22 cellular contexts compared by ENCODE assay signal in genomic region chr3:56764904-56765445, GRCh38. TPM values are rescaled to one million over a fixed set of nuclear protein-coding genes. Genes with fewer than 3 reads are reported as not detected.
DNase-seq lines count a peak whose midpoint lies in the region; ATAC-seq and TF ChIP-seq lines count a peak whose summit lies in the region.
"Had no signal": no experiment of that assay in that cellular context is flagged by ENCODE, and none has a peak within 500 bp of the region (broad histone marks: within the 10 kb centered on the region; RNA-seq: fewer than 3 reads in every experiment).

No MANE protein-coding gene starts in this region.

- no peaks in the 10 kb centered on the region for H3K27me3 ChIP-seq in CD4-positive, alpha-beta T cell (ENCODE audit: control insufficient read depth, insufficient read depth, low read length)
- no peaks in the 10 kb centered on the region for H3K27me3 ChIP-seq in CD8-positive, alpha-beta memory T cell (ENCODE audit: insufficient read depth, low read length, poor library complexity, severe bottlenecking)
- H3K27me3 ChIP-seq: BE2C, gastroesophageal sphincter, thyroid gland had no signal

- H3K36me3 Mint-ChIP-seq in CD4-positive, alpha-beta T cell (ENCODE audit: low read depth), result peaks cover 91% of the 10 kb centered on the region
- H3K36me3 Mint-ChIP-seq in CD8-positive, alpha-beta memory T cell, result peaks cover 0 to 76% (median 22%) of the 10 kb centered on the region in 3 donors
- H3K36me3 Mint-ChIP-seq in activated naive CD8-positive, alpha-beta T cell treated with anti-CD3 and anti-CD28 coated beads, Interleukin-2, amount 50 U/mL, for 24 hours (ENCODE audit: low read depth), result peaks cover 57% of the 10 kb centered on the region
- H3K36me3 Mint-ChIP-seq in natural killer cell treated with Interleukin-12 subunit alpha and Interleukin-12 subunit beta and Interleukin-15 and Interleukin-18, amount 100 ng/mL, for 72 hours, result peaks cover 11% of the 10 kb centered on the region
- H3K36me3 Mint-ChIP-seq in CD14-positive monocyte, result peaks cover 46 to 55% of the 10 kb centered on the region in 2 donors

- CTCF ChIA-PET in CD4-positive, alpha-beta T cell (lab: Charles Lee), result interaction anchor here (1.2 to 1.5 kb wide), 3 partner anchors 10 to 37 kb away, joined by 3 to 4 read pairs (median 3); partner anchors contain the start of gene ARHGEF3
- CTCF ChIA-PET in CD8-positive, alpha-beta memory T cell (lab: Charles Lee), result interaction anchor here (1.0 to 2.3 kb wide), 6 partner anchors 11 to 34 kb away, joined by 3 to 7 read pairs (median 6); no protein-coding TSS in a partner anchor

- POLR2A ChIA-PET in CD4-positive, alpha-beta T cell (lab: Charles Lee), result interaction anchor here (0.7 to 2.5 kb wide), 7 partner anchors 10 to 52 kb away, joined by 3 to 10 read pairs (median 4); no protein-coding TSS in a partner anchor
- POLR2A ChIA-PET in CD8-positive, alpha-beta memory T cell (lab: Charles Lee), result interaction anchor here (1.2 to 1.6 kb wide), 2 partner anchors 10 to 35 kb away, joined by 4 to 5 read pairs; no protein-coding TSS in a partner anchor

- DNase-seq in CD4-positive, alpha-beta T cell, result no peak
- DNase-seq in CD8-positive, alpha-beta memory T cell, result no peak
- DNase-seq in activated naive CD8-positive, alpha-beta T cell treated with anti-CD3 and anti-CD28 coated beads, Interleukin-2, amount 50 U/mL, for 24 hours, result no peak
- DNase-seq in natural killer cell treated with Interleukin-12 subunit alpha and Interleukin-12 subunit beta and Interleukin-15 and Interleukin-18, amount 100 ng/mL, for 72 hours (ENCODE audit: low spot score), result no peak
- no peak for DNase-seq in anterior cingulate cortex (lab: John Stamatoyannopoulos, UW)
- no peak for DNase-seq in CD14-positive monocyte (ENCODE audit: low spot score)
- DNase-seq: activated gamma-delta T cell; BE2C; DMS 273 treated with DMSO at 0.1 percent for 48 hours; effector CD4-positive, alpha-beta T cell; kidney glomerular epithelial cell; NCI-H1048; NCI-H187 treated with DMSO at 0.1 percent for 48 hours; thyroid gland had no signal

- no peaks in the 10 kb centered on the region for H3K27me3 Mint-ChIP-seq in CD4-positive, alpha-beta T cell
- H3K27me3 Mint-ChIP-seq in CD8-positive, alpha-beta memory T cell, result no peaks in the 10 kb centered on the region
- no peaks in the 10 kb centered on the region for H3K27me3 Mint-ChIP-seq in activated naive CD8-positive, alpha-beta T cell treated with anti-CD3 and anti-CD28 coated beads, Interleukin-2, amount 50 U/mL, for 24 hours
- H3K27me3 Mint-ChIP-seq in natural killer cell treated with Interleukin-12 subunit alpha and Interleukin-12 subunit beta and Interleukin-15 and Interleukin-18, amount 100 ng/mL, for 72 hours, result no peaks in the 10 kb centered on the region
- peaks cover 0 to 2% (median 1%) of the 10 kb centered on the region in 3 donors for H3K27me3 Mint-ChIP-seq in CD14-positive monocyte (ENCODE audit: low read depth in 3 of 3)
- H3K27me3 Mint-ChIP-seq: memory B cell had no signal

- H3K9me3 ChIP-seq in CD4-positive, alpha-beta T cell (ENCODE audit: control insufficient read depth, low read length), result no peaks in the 10 kb centered on the region
- no peaks in the 10 kb centered on the region for H3K9me3 ChIP-seq in CD8-positive, alpha-beta memory T cell (ENCODE audit: low read length)
- H3K9me3 ChIP-seq: BE2C, gastroesophageal sphincter, thyroid gland had no signal

- no peaks in the 10 kb centered on the region for H3K9me3 Mint-ChIP-seq in CD4-positive, alpha-beta T cell
- no peaks in the 10 kb centered on the region for H3K9me3 Mint-ChIP-seq in CD8-positive, alpha-beta memory T cell
- no peaks in the 10 kb centered on the region for H3K9me3 Mint-ChIP-seq in activated naive CD8-positive, alpha-beta T cell treated with anti-CD3 and anti-CD28 coated beads, Interleukin-2, amount 50 U/mL, for 24 hours
- H3K9me3 Mint-ChIP-seq in natural killer cell treated with Interleukin-12 subunit alpha and Interleukin-12 subunit beta and Interleukin-15 and Interleukin-18, amount 100 ng/mL, for 72 hours, result no peaks in the 10 kb centered on the region
- no peaks in the 10 kb centered on the region for H3K9me3 Mint-ChIP-seq in CD14-positive monocyte
- H3K9me3 Mint-ChIP-seq: memory B cell, nephron had no signal

- H3K27ac Mint-ChIP-seq in CD4-positive, alpha-beta T cell, result peak overlapping the region; percentile 59
- H3K27ac Mint-ChIP-seq in CD8-positive, alpha-beta memory T cell, result peak overlapping the region in 7 of 8 donors; percentile 44 to 91 (median 80)
- peak overlapping the region; percentile 87 for H3K27ac Mint-ChIP-seq in activated naive CD8-positive, alpha-beta T cell treated with anti-CD3 and anti-CD28 coated beads, Interleukin-2, amount 50 U/mL, for 24 hours
- peak overlapping the region; percentile 68 to 90 for H3K27ac Mint-ChIP-seq in natural killer cell treated with Interleukin-12 subunit alpha and Interleukin-12 subunit beta and Interleukin-15 and Interleukin-18, amount 100 ng/mL, for 72 hours
- peak overlapping the region in 1 of 7 donors; percentile 12 for H3K27ac Mint-ChIP-seq in CD14-positive monocyte
- H3K27ac Mint-ChIP-seq: memory B cell had no signal

- no peak overlapping the region for H3K27ac ChIP-seq in CD4-positive, alpha-beta T cell (ENCODE audit: low read depth, low read length)
- no peak overlapping the region for H3K27ac ChIP-seq in CD8-positive, alpha-beta memory T cell (ENCODE audit: low read depth, low read length)
- H3K27ac ChIP-seq: gastroesophageal sphincter, parathyroid adenoma, thyroid gland had no signal

- H3K36me3 ChIP-seq in CD8-positive, alpha-beta memory T cell (ENCODE audit: insufficient read depth, low read length), result peaks cover 13% of the 10 kb centered on the region
- H3K36me3 ChIP-seq: BE2C, gastroesophageal sphincter, thyroid gland had no signal

- no peak overlapping the region for H3K4me3 ChIP-seq in CD8-positive, alpha-beta memory T cell (ENCODE audit: low read length)
- H3K4me3 ChIP-seq: gastroesophageal sphincter, thyroid gland had no signal

- peaks cover 81% of the 10 kb centered on the region for H3K4me1 Mint-ChIP-seq in CD4-positive, alpha-beta T cell (ENCODE audit: low read depth)
- H3K4me1 Mint-ChIP-seq in CD8-positive, alpha-beta memory T cell, result peaks cover 77 to 89% (median 89%) of the 10 kb centered on the region in 3 donors
- peaks cover 74% of the 10 kb centered on the region for H3K4me1 Mint-ChIP-seq in activated naive CD8-positive, alpha-beta T cell treated with anti-CD3 and anti-CD28 coated beads, Interleukin-2, amount 50 U/mL, for 24 hours
- H3K4me1 Mint-ChIP-seq in natural killer cell treated with Interleukin-12 subunit alpha and Interleukin-12 subunit beta and Interleukin-15 and Interleukin-18, amount 100 ng/mL, for 72 hours (ENCODE audit: low read depth in 2 of 2), result peaks cover 74 to 80% of the 10 kb centered on the region in 2 donors
- H3K4me1 Mint-ChIP-seq in CD14-positive monocyte, result peaks cover 25% of the 10 kb centered on the region

- intact Hi-C loops in CD4-positive, alpha-beta T cell (cut with DNase I, micrococcal nuclease), result no loop called here
- intact Hi-C loops in CD14-positive monocyte (cut with micrococcal nuclease), result no loop called here

- no peak overlapping the region for H3K4me3 Mint-ChIP-seq in CD4-positive, alpha-beta T cell
- H3K4me3 Mint-ChIP-seq in CD8-positive, alpha-beta memory T cell, result peak overlapping the region in 3 of 7 donors; percentile 4 to 40 (median 37)
- no peak overlapping the region for H3K4me3 Mint-ChIP-seq in activated naive CD8-positive, alpha-beta T cell treated with anti-CD3 and anti-CD28 coated beads, Interleukin-2, amount 50 U/mL, for 24 hours
- peak overlapping the region; percentile 37 for H3K4me3 Mint-ChIP-seq in natural killer cell treated with Interleukin-12 subunit alpha and Interleukin-12 subunit beta and Interleukin-15 and Interleukin-18, amount 100 ng/mL, for 72 hours
- no peak overlapping the region for H3K4me3 Mint-ChIP-seq in CD14-positive monocyte
- H3K4me3 Mint-ChIP-seq: memory B cell, nephron had no signal

- TF ChIP-seq CTCF in CD4-positive, alpha-beta T cell (IDR thresholded peaks at IDR 0.05), result no peak
- TF ChIP-seq CTCF in CD14-positive monocyte (IDR thresholded peaks at IDR 0.05), result no peak

- H3K4me1 ChIP-seq in CD8-positive, alpha-beta memory T cell (ENCODE audit: insufficient read depth, low read length), result peaks cover 63% of the 10 kb centered on the region

- ATAC-seq in CD4-positive, alpha-beta T cell (ENCODE audit: poor library complexity), result no peak
- ATAC-seq in activated naive CD8-positive, alpha-beta T cell treated with anti-CD3 and anti-CD28 coated beads, Interleukin-2, amount 50 U/mL, for 24 hours, result no peak
- no peak for ATAC-seq in natural killer cell treated with Interleukin-12 subunit alpha and Interleukin-12 subunit beta and Interleukin-15 and Interleukin-18, amount 100 ng/mL, for 72 hours
- ATAC-seq in HG03460 (IDR thresholded peaks at IDR 0.05; ENCODE audit: unreplicated experiment), result no peak
- ATAC-seq: esophagus mucosa, gastroesophageal sphincter, HCT116, sciatic nerve had no signal

RNA-seq across cellular contexts. Expression of gene ARHGEF3, which starts 36.8 kb away (rescaled TPM):
- 10 to 100 TPM; 46.4 to 46.6 TPM for total RNA-seq in CD4-positive, alpha-beta T cell
- total RNA-seq in CD8-positive, alpha-beta memory T cell, result 10 to 100 TPM; 55.1 to 56.6 TPM
- polyA plus RNA-seq in CD8-positive, alpha-beta memory T cell, result 110 TPM
- 100 to 1,000 TPM in 1 of 2 donors, 10 to 100 TPM in 1; 42.9 to 102 TPM for total RNA-seq in natural killer cell treated with Interleukin-12 subunit alpha and Interleukin-12 subunit beta and Interleukin-15 and Interleukin-18, amount 100 ng/mL, for 72 hours
- polyA plus RNA-seq in CD14-positive monocyte, result 10 to 100 TPM; 22.6 to 29.5 TPM
